1 cellular context compared by ENCODE assay signal in genomic region chr7:34734786-34735185, GRCh38.
TF ChIP-seq lines count a peak whose summit lies in the region.

No MANE protein-coding gene starts in this region.

TF ChIP-seq in WTC11, 78 proteins besides CTCF, POLR2A, EP300 and RAD21 (continued from another document):
- TF ChIP-seq E2F4 (CRISPR knock-in tag; IDR thresholded peaks at IDR 0.05; ENCODE audit: borderline replicate concordance, low read depth): no peak
- no peak for TF ChIP-seq ZMAT4 (CRISPR knock-in tag; IDR thresholded peaks at IDR 0.05)
- TF ChIP-seq CBFB (CRISPR knock-in tag; IDR thresholded peaks at IDR 0.05; ENCODE audit: low read depth): no peak
- TF ChIP-seq USF1 (CRISPR knock-in tag; IDR thresholded peaks at IDR 0.05): no peak
- TF ChIP-seq NR2C2 (CRISPR knock-in tag; IDR thresholded peaks at IDR 0.05): no peak
- TF ChIP-seq NFE2L1 (CRISPR knock-in tag; IDR thresholded peaks at IDR 0.05): no peak
- TF ChIP-seq ARID4B (CRISPR knock-in tag; IDR thresholded peaks at IDR 0.05; ENCODE audit: borderline replicate concordance): no peak
- TF ChIP-seq ATF1 (CRISPR knock-in tag; IDR thresholded peaks at IDR 0.05): no peak
- TF ChIP-seq ESRRA (CRISPR knock-in tag; IDR thresholded peaks at IDR 0.05; ENCODE audit: borderline replicate concordance): no peak
- no peak for TF ChIP-seq ZNF512 (CRISPR knock-in tag; IDR thresholded peaks at IDR 0.05; ENCODE audit: borderline replicate concordance)
- TF ChIP-seq OVOL2 (CRISPR knock-in tag; IDR thresholded peaks at IDR 0.05; ENCODE audit: borderline replicate concordance): no peak
- no peak for TF ChIP-seq GRHL2 (CRISPR knock-in tag; IDR thresholded peaks at IDR 0.05; ENCODE audit: insufficient replicate concordance, severe bottlenecking)
- TF ChIP-seq FOXP4 (CRISPR knock-in tag; IDR thresholded peaks at IDR 0.05): no peak
